ENCODE assay signal across 19 cellular contexts in the genomic region with DNA sequence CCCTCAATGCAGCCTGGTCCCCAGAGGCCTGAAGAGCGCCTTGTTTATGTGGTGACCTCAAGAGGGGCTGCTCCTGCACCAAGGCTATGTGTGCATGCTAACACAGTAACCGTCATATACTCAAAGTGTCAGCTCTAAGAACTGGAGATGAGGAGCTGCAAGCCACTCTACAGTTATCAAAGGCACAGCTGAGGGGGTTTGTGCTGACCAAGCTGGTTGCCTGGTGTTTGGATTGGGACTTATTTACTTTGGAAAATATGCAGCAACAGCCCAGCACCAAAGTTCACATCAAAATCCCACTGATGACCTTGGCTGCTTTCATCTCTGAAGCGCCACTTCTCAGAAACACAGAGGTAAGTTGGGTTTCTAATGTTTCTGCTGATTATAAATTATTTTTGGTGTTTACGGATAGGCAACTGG. TPM values are rescaled to one million over a fixed set of nuclear protein-coding genes. Genes with fewer than 3 reads are reported as not detected.
"Had no signal": no experiment of that assay in that cellular context is flagged by ENCODE, and none has a peak within 500 bp of the region (broad histone marks: within the 10 kb centered on the region; RNA-seq: fewer than 3 reads in every experiment).

A gene with protein sequence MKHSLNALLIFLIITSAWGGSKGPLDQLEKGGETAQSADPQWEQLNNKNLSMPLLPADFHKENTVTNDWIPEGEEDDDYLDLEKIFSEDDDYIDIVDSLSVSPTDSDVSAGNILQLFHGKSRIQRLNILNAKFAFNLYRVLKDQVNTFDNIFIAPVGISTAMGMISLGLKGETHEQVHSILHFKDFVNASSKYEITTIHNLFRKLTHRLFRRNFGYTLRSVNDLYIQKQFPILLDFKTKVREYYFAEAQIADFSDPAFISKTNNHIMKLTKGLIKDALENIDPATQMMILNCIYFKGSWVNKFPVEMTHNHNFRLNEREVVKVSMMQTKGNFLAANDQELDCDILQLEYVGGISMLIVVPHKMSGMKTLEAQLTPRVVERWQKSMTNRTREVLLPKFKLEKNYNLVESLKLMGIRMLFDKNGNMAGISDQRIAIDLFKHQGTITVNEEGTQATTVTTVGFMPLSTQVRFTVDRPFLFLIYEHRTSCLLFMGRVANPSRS (plus strand): TSS at position 321 of the 420 bp plus-strand sequence. CDS start 5,200 bp downstream, outside the sequence.

- H3K36me3 ChIP-seq: neural progenitor cell, ovary had no signal

- H3K9ac ChIP-seq: neural progenitor cell had no signal

- H3K4me3 Mint-ChIP-seq: activated B cell treated with CpG ODN at 0.5 μM for 24 hours; activated CD4-positive, alpha-beta T cell treated with anti-CD3 and anti-CD28 coated beads, Interleukin-2, amount 10 ng/mL, durations not matched to agents 24 days and 14 days; activated naive CD8-positive, alpha-beta T cell treated with anti-CD3 and anti-CD28 coated beads, Interleukin-2, amount 10 ng/mL, durations not matched to agents 7 days and 5 days; immature natural killer cell; neural progenitor cell; type B pancreatic cell had no signal

- H3K27me3 ChIP-seq: brain microvascular endothelial cell, neural progenitor cell, ovary had no signal

- H2AFZ ChIP-seq: neural progenitor cell had no signal

- H3K9me3 ChIP-seq: ovary had no signal

- H3K4me3 ChIP-seq: neural progenitor cell, ovary had no signal

- H3K27ac ChIP-seq: brain microvascular endothelial cell, neural progenitor cell had no signal

- H3K4me2 ChIP-seq: neural progenitor cell had no signal

- H3K27me3 Mint-ChIP-seq: activated B cell treated with CpG ODN at 0.5 μM for 24 hours; activated CD4-positive, alpha-beta T cell treated with anti-CD3 and anti-CD28 coated beads, Interleukin-2, amount 10 ng/mL, durations not matched to agents 24 days and 14 days; activated naive CD8-positive, alpha-beta T cell treated with anti-CD3 and anti-CD28 coated beads, Interleukin-2, amount 10 ng/mL, durations not matched to agents 7 days and 5 days; type B pancreatic cell had no signal

- H3K4me1 Mint-ChIP-seq: activated B cell treated with CpG ODN at 0.5 μM for 24 hours had no signal

- DNase-seq: activated B cell treated with CpG ODN at 0.5 μM for 24 hours; activated CD4-positive, alpha-beta T cell treated with anti-CD3 and anti-CD28 coated beads, Interleukin-2, amount 10 ng/mL, durations not matched to agents 24 days and 14 days; activated CD8-positive, alpha-beta memory T cell treated with anti-CD3 and anti-CD28 coated beads for 24 hours; activated naive CD4-positive, alpha-beta T cell; activated naive CD8-positive, alpha-beta T cell treated with anti-CD3 and anti-CD28 coated beads, Interleukin-2, amount 10 ng/mL, durations not matched to agents 7 days and 5 days; brain microvascular endothelial cell; effector memory CD4-positive, alpha-beta T cell; foreskin melanocyte; head of caudate nucleus; immature natural killer cell; mammary epithelial cell; ovary; stimulated activated CD4-positive, alpha-beta T cell treated with anti-CD3 and anti-CD28 coated beads, Interleukin-2, amount 100 ng/mL, for 48 hours; stimulated activated naive CD4-positive, alpha-beta T cell; T-helper 2 cell had no signal

- H3K9me3 Mint-ChIP-seq: activated B cell treated with CpG ODN at 0.5 μM for 24 hours; activated CD4-positive, alpha-beta T cell treated with anti-CD3 and anti-CD28 coated beads, Interleukin-2, amount 10 ng/mL, durations not matched to agents 24 days and 14 days; activated naive CD8-positive, alpha-beta T cell treated with anti-CD3 and anti-CD28 coated beads, Interleukin-2, amount 10 ng/mL, durations not matched to agents 7 days and 5 days; immature natural killer cell; neural progenitor cell; type B pancreatic cell had no signal

- H3K27ac Mint-ChIP-seq: activated B cell treated with CpG ODN at 0.5 μM for 24 hours; activated CD4-positive, alpha-beta T cell treated with anti-CD3 and anti-CD28 coated beads, Interleukin-2, amount 10 ng/mL, durations not matched to agents 24 days and 14 days; activated naive CD8-positive, alpha-beta T cell treated with anti-CD3 and anti-CD28 coated beads, Interleukin-2, amount 10 ng/mL, durations not matched to agents 7 days and 5 days; type B pancreatic cell had no signal

RNA-seq across cellular contexts. Expression of the gene that starts here (rescaled TPM):
- total RNA-seq: activated B cell treated with CpG ODN at 0.5 μM for 24 hours; activated CD4-positive, alpha-beta T cell treated with anti-CD3 and anti-CD28 coated beads, Interleukin-2, amount 10 ng/mL, durations not matched to agents 24 days and 14 days; activated naive CD8-positive, alpha-beta T cell treated with anti-CD3 and anti-CD28 coated beads, Interleukin-2, amount 10 ng/mL, durations not matched to agents 7 days and 5 days; fibroblast of lung; mammary epithelial cell; skeletal muscle tissue had no signal
- polyA plus RNA-seq: mammary epithelial cell had no signal
